ENCODE assay signal across 8 cellular contexts in genomic region chr16:87861300-87862099, GRCh38. TPM values are rescaled to one million over a fixed set of nuclear protein-coding genes. Genes with fewer than 3 reads are reported as not detected.
DNase-seq lines count a peak whose midpoint lies in the region; ATAC-seq and TF ChIP-seq lines count a peak whose summit lies in the region.
"Not testable (repeated sequence)": the region's sequence is repeated elsewhere in the genome, so short reads cannot be mapped to it uniquely, and the experiment has no call there.

No MANE protein-coding gene starts in this region.

- not testable (repeated sequence) for TF ChIP-seq CTCF in AG04450 (IDR thresholded peaks at IDR 0.05; ENCODE audit: low read depth, low read length); IMR-90 (conservative IDR thresholded peaks at IDR 0.05; ENCODE audit: low read depth, low read length)

- peaks cover 57% of the 10 kb centered on the region for H3K36me3 Mint-ChIP-seq in activated CD8-positive, alpha-beta T cell treated with anti-CD3 and anti-CD28 coated beads, Interleukin-2, amount 10 ng/mL, durations not matched to agents 7 days and 5 days (ENCODE audit: low read depth)
- peaks cover 72% of the 10 kb centered on the region for H3K36me3 Mint-ChIP-seq in activated naive CD8-positive, alpha-beta T cell treated with anti-CD3 and anti-CD28 coated beads, Interleukin-2, amount 50 U/mL, for 24 hours (ENCODE audit: low read depth)
- H3K36me3 Mint-ChIP-seq in stimulated activated effector memory CD8-positive, alpha-beta T cell treated with anti-CD3 and anti-CD28 coated beads, Interleukin-12 subunit alpha, Interleukin-12 subunit beta, amount 100 ng/mL, for 72 hours: peaks cover 100% of the 10 kb centered on the region

- not testable (repeated sequence) for H3K9me3 Mint-ChIP-seq in activated CD8-positive, alpha-beta T cell treated with anti-CD3 and anti-CD28 coated beads, Interleukin-2, amount 10 ng/mL, durations not matched to agents 7 days and 5 days (ENCODE audit: insufficient read depth); activated naive CD8-positive, alpha-beta T cell treated with anti-CD3 and anti-CD28 coated beads, Interleukin-2, amount 50 U/mL, for 24 hours; stimulated activated effector memory CD8-positive, alpha-beta T cell treated with anti-CD3 and anti-CD28 coated beads, Interleukin-12 subunit alpha, Interleukin-12 subunit beta, amount 100 ng/mL, for 72 hours

- dilution Hi-C loops in IMR-90 (cut with HindIII; ENCODE audit: low sequenced_read_pairs, unreplicated experiment): not testable (repeated sequence)

- H3K4me3 Mint-ChIP-seq in activated CD8-positive, alpha-beta T cell treated with anti-CD3 and anti-CD28 coated beads, Interleukin-2, amount 10 ng/mL, durations not matched to agents 7 days and 5 days: not testable (repeated sequence)
- peak overlapping the region; percentile 59 for H3K4me3 Mint-ChIP-seq in activated naive CD8-positive, alpha-beta T cell treated with anti-CD3 and anti-CD28 coated beads, Interleukin-2, amount 50 U/mL, for 24 hours
- peak overlapping the region; percentile 99 for H3K4me3 Mint-ChIP-seq in stimulated activated effector memory CD8-positive, alpha-beta T cell treated with anti-CD3 and anti-CD28 coated beads, Interleukin-12 subunit alpha, Interleukin-12 subunit beta, amount 100 ng/mL, for 72 hours

- peaks cover 3 to 77% of the 10 kb centered on the region in 2 experiments; a peak in 3 of 4 replicates for H3K79me1 ChIP-seq in IMR-90 (ENCODE audit: low read depth in 1 of 2, low read length in 2 of 2)
- H3K79me1 ChIP-seq in neuronal stem cell (ENCODE audit: low read depth, low read length): not testable (repeated sequence)

- not testable (repeated sequence) for H3K23ac ChIP-seq in IMR-90 (ENCODE audit: low read depth, low read length); neuronal stem cell (ENCODE audit: low read depth, low read length, poor library complexity)

- peak overlapping the region; percentile 38; the same call in 1 of the 2 replicates for H4K91ac ChIP-seq in IMR-90 (ENCODE audit: insufficient read depth, low read depth, low read length)
- not testable (repeated sequence) for H4K91ac ChIP-seq in neuronal stem cell (ENCODE audit: low read depth, low read length, poor library complexity)

- H2BK20ac ChIP-seq in IMR-90 (ENCODE audit: low read depth, low read length): not testable (repeated sequence)

- peaks cover 78% of the 10 kb centered on the region for H3K4me1 Mint-ChIP-seq in activated CD8-positive, alpha-beta T cell treated with anti-CD3 and anti-CD28 coated beads, Interleukin-2, amount 10 ng/mL, durations not matched to agents 7 days and 5 days (ENCODE audit: low read depth)
- peaks cover 83% of the 10 kb centered on the region for H3K4me1 Mint-ChIP-seq in activated naive CD8-positive, alpha-beta T cell treated with anti-CD3 and anti-CD28 coated beads, Interleukin-2, amount 50 U/mL, for 24 hours
- H3K4me1 Mint-ChIP-seq in stimulated activated effector memory CD8-positive, alpha-beta T cell treated with anti-CD3 and anti-CD28 coated beads, Interleukin-12 subunit alpha, Interleukin-12 subunit beta, amount 100 ng/mL, for 72 hours: peaks cover 88% of the 10 kb centered on the region

- peak overlapping the region; percentile 20; the same call in 1 of the 2 replicates for H2BK120ac ChIP-seq in IMR-90 (ENCODE audit: low read depth, low read length)
- not testable (repeated sequence) for H2BK120ac ChIP-seq in neuronal stem cell (ENCODE audit: low read depth, low read length)

- H3K14ac ChIP-seq in IMR-90 (replicated peaks; ENCODE audit: low read depth, low read length); neuronal stem cell (ENCODE audit: low read length): not testable (repeated sequence)

- intact Hi-C loops in IMR-90 (cut with micrococcal nuclease): not testable (repeated sequence)

- not testable (repeated sequence) for TF ChIP-seq RAD21 in IMR-90 (IDR thresholded peaks at IDR 0.05; ENCODE audit: low read length)

- not testable (repeated sequence) for ATAC-seq in IMR-90 (ENCODE audit: low read depth); activated naive CD8-positive, alpha-beta T cell treated with anti-CD3 and anti-CD28 coated beads, Interleukin-2, amount 50 U/mL, for 24 hours; stimulated activated effector memory CD8-positive, alpha-beta T cell treated with anti-CD3 and anti-CD28 coated beads, Interleukin-12 subunit alpha, Interleukin-12 subunit beta, amount 100 ng/mL, for 72 hours
- ATAC-seq in activated CD8-positive, alpha-beta T cell treated with anti-CD3 and anti-CD28 coated beads, Interleukin-2, amount 10 ng/mL, durations not matched to agents 7 days and 5 days: peak; percentile 1

- peak overlapping the region; percentile 14 to 26; a peak in 2 of 4 replicates for H4K8ac ChIP-seq in IMR-90 (ENCODE audit: low read depth in 2 of 2, low read length in 2 of 2)
- H4K8ac ChIP-seq in neuronal stem cell (ENCODE audit: low read depth, low read length): not testable (repeated sequence)

- not testable (repeated sequence) for H2AK9ac ChIP-seq in IMR-90 (replicated peaks; ENCODE audit: low read depth, low read length, poor library complexity)

- H2AFZ ChIP-seq in IMR-90 (replicated peaks; ENCODE audit: low read length, poor library complexity); neuronal stem cell (ENCODE audit: low read length): not testable (repeated sequence)

- H2BK12ac ChIP-seq in neuronal stem cell (ENCODE audit: low read length): not testable (repeated sequence)

- H3K4me1 ChIP-seq in IMR-90 (ENCODE audit: control insufficient read depth, insufficient read depth, low read length) (peaks cover 17% of the 10 kb centered on the region), esophagus (ENCODE audit: control insufficient read depth in 2 of 2, insufficient read depth in 2 of 2, low read length in 1 of 2) (peaks cover 8 to 25% of the 10 kb centered on the region in 2 donors)
- not testable (repeated sequence) for H3K4me1 ChIP-seq in SJCRH30; neuronal stem cell (ENCODE audit: control insufficient read depth in 2 of 2, insufficient read depth in 1 of 2, low read depth in 1 of 2, low read length in 2 of 2)

- WGBS in IMR-90 (ENCODE audit: extremely low coverage in 2 of 2, insufficient read length in 1 of 2), 2 experiments: 92% methylated on average over 10 of the region's 18 CpGs; no CpG with 5 or more reads in 1 of the 2 experiments
- WGBS in esophagus, 2 donors: 56 to 69% methylated on average over 18 of the region's 18 CpGs
- whole genome bisulfite sequencing in neuronal stem cell (ENCODE audit: extremely low coverage in 2 of 2, insufficient read length in 2 of 2, insufficient replicate concordance in 1 of 2), 2 donors: no CpG with 5 or more reads among the region's 18 CpGs

- peak overlapping the region; percentile 53 for H2BK5ac ChIP-seq in IMR-90 (ENCODE audit: low read depth, low read length, poor library complexity, severe bottlenecking)
- H2BK5ac ChIP-seq in neuronal stem cell (ENCODE audit: low read length): not testable (repeated sequence)

- H3K27ac Mint-ChIP-seq in activated CD8-positive, alpha-beta T cell treated with anti-CD3 and anti-CD28 coated beads, Interleukin-2, amount 10 ng/mL, durations not matched to agents 7 days and 5 days: peak overlapping the region; percentile 46
- H3K27ac Mint-ChIP-seq in activated naive CD8-positive, alpha-beta T cell treated with anti-CD3 and anti-CD28 coated beads, Interleukin-2, amount 50 U/mL, for 24 hours: not testable (repeated sequence)
- peak overlapping the region; percentile 97 for H3K27ac Mint-ChIP-seq in stimulated activated effector memory CD8-positive, alpha-beta T cell treated with anti-CD3 and anti-CD28 coated beads, Interleukin-12 subunit alpha, Interleukin-12 subunit beta, amount 100 ng/mL, for 72 hours

- peak overlapping the region; percentile 2; the same call in 1 of the 2 replicates for H4K5ac ChIP-seq in IMR-90 (ENCODE audit: low read depth, low read length)

- peaks cover 94% of the 10 kb centered on the region for H4K20me1 ChIP-seq in IMR-90 (ENCODE audit: insufficient read depth, low read length)

- not testable (repeated sequence) for DNase-seq in AG04450 (ENCODE audit: low read depth, low spot score); IMR-90; SJCRH30; activated CD8-positive, alpha-beta T cell treated with anti-CD3 and anti-CD28 coated beads, Interleukin-2, amount 10 ng/mL, durations not matched to agents 7 days and 5 days; activated naive CD8-positive, alpha-beta T cell treated with anti-CD3 and anti-CD28 coated beads, Interleukin-2, amount 50 U/mL, for 24 hours; neuronal stem cell (ENCODE audit: low spot score); stimulated activated effector memory CD8-positive, alpha-beta T cell treated with anti-CD3 and anti-CD28 coated beads, Interleukin-12 subunit alpha, Interleukin-12 subunit beta, amount 100 ng/mL, for 72 hours (ENCODE audit: low spot score in 2 of 2)

- H2AK5ac ChIP-seq in IMR-90 (ENCODE audit: low read depth, low read length): not testable (repeated sequence)
- peak overlapping the region; percentile 53 for H2AK5ac ChIP-seq in neuronal stem cell (ENCODE audit: low read depth, low read length)

- H3K18ac ChIP-seq in IMR-90 (ENCODE audit: low read depth, low read length): not testable (repeated sequence)
- peak overlapping the region; percentile 27 for H3K18ac ChIP-seq in neuronal stem cell (ENCODE audit: low read length)

- in situ Hi-C loops in IMR-90 (cut with MboI; ENCODE audit: low sequenced_read_pairs): not testable (repeated sequence)

- CTCF ChIA-PET in AG04450 (lab: Charles Lee): interaction anchor here (0.6 to 4.1 kb wide), 2 partner anchors 10 to 12 kb away, joined by 3 to 17 read pairs; no protein-coding TSS in a partner anchor
- CTCF ChIA-PET in IMR-90 (lab: Yijun Ruan, JAX): not testable (repeated sequence)
- CTCF ChIA-PET in activated CD8-positive, alpha-beta T cell treated with anti-CD3 and anti-CD28 coated beads, Interleukin-2, amount 10 ng/mL, durations not matched to agents 7 days and 5 days (lab: Charles Lee): interaction anchor here (0.8 to 3.0 kb wide), 2 partner anchors 12 to 82 kb away, joined by 3 to 15 read pairs; no protein-coding TSS in a partner anchor

- TF ChIP-seq POLR2A in IMR-90 (IDR thresholded peaks at IDR 0.05; ENCODE audit: low read depth, low read length): not testable (repeated sequence)

- H3K27me3 ChIP-seq in AG04450 (ENCODE audit: control insufficient read depth, insufficient read depth, low read length); IMR-90 (ENCODE audit: control insufficient read depth, insufficient read depth, low read length); SJCRH30; esophagus (ENCODE audit: control insufficient read depth in 1 of 2, insufficient read depth in 2 of 2, low read length in 2 of 2); neuronal stem cell (ENCODE audit: control insufficient read depth in 3 of 3, insufficient read depth in 3 of 3, low read depth in 1 of 3, low read length in 3 of 3): not testable (repeated sequence)

- not testable (repeated sequence) for H3K4me3 ChIP-seq in AG04450 (ENCODE audit: low read depth, low read length); IMR-90 (ENCODE audit: insufficient read depth, low read depth, low read length); SJCRH30; esophagus (ENCODE audit: low read depth in 1 of 2, low read length in 2 of 2); neuronal stem cell (ENCODE audit: low read length in 2 of 2)

- H2BK15ac ChIP-seq in IMR-90 (ENCODE audit: low read depth, low read length): not testable (repeated sequence)
- peak overlapping the region; percentile 45 for H2BK15ac ChIP-seq in neuronal stem cell (ENCODE audit: low read length)

- not testable (repeated sequence) for H3K4ac ChIP-seq in IMR-90 (ENCODE audit: low read depth, low read length); neuronal stem cell (ENCODE audit: low read length)

- not testable (repeated sequence) for H3K27me3 Mint-ChIP-seq in activated CD8-positive, alpha-beta T cell treated with anti-CD3 and anti-CD28 coated beads, Interleukin-2, amount 10 ng/mL, durations not matched to agents 7 days and 5 days (ENCODE audit: low read depth); activated naive CD8-positive, alpha-beta T cell treated with anti-CD3 and anti-CD28 coated beads, Interleukin-2, amount 50 U/mL, for 24 hours

- not testable (repeated sequence) for H3K4me2 ChIP-seq in IMR-90 (ENCODE audit: low read depth, low read length); neuronal stem cell (ENCODE audit: insufficient read depth, low read length, poor library complexity, severe bottlenecking)

- not testable (repeated sequence) for H3K9ac ChIP-seq in IMR-90 (ENCODE audit: low read depth, low read length); neuronal stem cell (ENCODE audit: low read depth, low read length, poor library complexity)

- BruUV-seq in IMR-90 (replicated peaks; lab: Mats Ljungman, UMichigan): not testable (repeated sequence)

- H3K36me3 ChIP-seq in IMR-90 (ENCODE audit: control insufficient read depth, insufficient read depth, low read length): peaks cover 18% of the 10 kb centered on the region
- H3K36me3 ChIP-seq in SJCRH30; esophagus (ENCODE audit: control insufficient read depth in 2 of 2, insufficient read depth in 2 of 2, low read length in 1 of 2); neuronal stem cell (replicated peaks in 1 of 2; ENCODE audit: control insufficient read depth in 2 of 2, insufficient read depth in 2 of 2, low read length in 2 of 2): not testable (repeated sequence)

- not testable (repeated sequence) for H3K9me3 ChIP-seq in AG04450 (ENCODE audit: control insufficient read depth, insufficient read depth, low read length); IMR-90 (ENCODE audit: control insufficient read depth, insufficient read depth, low read length); SJCRH30 (replicated peaks); esophagus (ENCODE audit: control insufficient read depth in 2 of 2, insufficient read depth in 1 of 2, low read depth in 1 of 2, low read length in 1 of 2); neuronal stem cell (replicated peaks in 1 of 2; ENCODE audit: control insufficient read depth in 2 of 2, insufficient read depth in 1 of 2, low read depth in 1 of 2, low read length in 2 of 2)

- H3K27ac ChIP-seq in AG04450 (ENCODE audit: low read depth, low read length) (peak overlapping the region; percentile 81), SJCRH30 (peak overlapping the region; percentile 60), esophagus (ENCODE audit: low read depth in 2 of 2, low read length in 1 of 2) (peak overlapping the region; percentile 23 to 68)
- not testable (repeated sequence) for H3K27ac ChIP-seq in IMR-90 (ENCODE audit: insufficient read depth, low read length); neuronal stem cell (replicated peaks; ENCODE audit: low read length)

- POLR2A ChIA-PET in AG04450 (lab: Yijun Ruan, JAX): interaction anchor here (0.7 to 1.6 kb wide), 2 partner anchors 8 to 36 kb away, joined by 5 to 15 read pairs; partner anchors contain the start of gene SLC7A5
- POLR2A ChIA-PET in IMR-90 (lab: Charles Lee; ENCODE audit: unreplicated experiment); activated CD8-positive, alpha-beta T cell treated with anti-CD3 and anti-CD28 coated beads, Interleukin-2, amount 10 ng/mL, durations not matched to agents 7 days and 5 days (lab: Charles Lee): not testable (repeated sequence)

- not testable (repeated sequence) for H3K9me1 ChIP-seq in IMR-90 (ENCODE audit: insufficient read depth, low read length)

- H3K56ac ChIP-seq in IMR-90 (ENCODE audit: extremely low read depth, insufficient read depth, low read length): not testable (repeated sequence)

RNA-seq across cellular contexts. Expression of gene SLC7A5, which starts 7.8 kb away (rescaled TPM):
- polyA plus RNA-seq in AG04450 (2011; rRNA removed): 17.9 and 29.3 TPM in 2 replicates
- 19.7 and 23.8 TPM in 2 replicates for polyA minus RNA-seq in AG04450 (2011; rRNA and poly(A)+ RNA removed)
- total RNA-seq in IMR-90 (2012; rRNA removed): 11.3 and 13.6 TPM in 2 replicates
- 87.9 and 101 TPM in 2 replicates for polyA plus RNA-seq in IMR-90 (2012; rRNA removed)
- polyA plus RNA-seq in IMR-90 (2012; cell fraction: cytosol; rRNA removed): 70.4 and 146 TPM in 2 replicates
- polyA plus RNA-seq in IMR-90 (2012; cell fraction: nucleus; rRNA removed; ENCODE audit: low replicate concordance): 88.7 and 147 TPM in 2 replicates
- total RNA-seq in SJCRH30 (2014; rRNA removed; shearing (Covaris generic)): 73.8 and 79.8 TPM in 2 replicates
- 100 to 1,000 TPM; 114 to 118 TPM for total RNA-seq in activated CD8-positive, alpha-beta T cell treated with anti-CD3 and anti-CD28 coated beads, Interleukin-2, amount 10 ng/mL, durations not matched to agents 7 days and 5 days
- polyA plus RNA-seq in esophagus: 100 to 1,000 TPM; 117 to 138 TPM
- 18.4 TPM for polyA plus RNA-seq in neuronal stem cell (2013, experiment 1 of 2)
- polyA plus RNA-seq in neuronal stem cell (2013, experiment 2 of 2): 18.6 TPM
